Comparison of ENCODE assay signal across 35 cellular contexts in the genomic region with DNA sequence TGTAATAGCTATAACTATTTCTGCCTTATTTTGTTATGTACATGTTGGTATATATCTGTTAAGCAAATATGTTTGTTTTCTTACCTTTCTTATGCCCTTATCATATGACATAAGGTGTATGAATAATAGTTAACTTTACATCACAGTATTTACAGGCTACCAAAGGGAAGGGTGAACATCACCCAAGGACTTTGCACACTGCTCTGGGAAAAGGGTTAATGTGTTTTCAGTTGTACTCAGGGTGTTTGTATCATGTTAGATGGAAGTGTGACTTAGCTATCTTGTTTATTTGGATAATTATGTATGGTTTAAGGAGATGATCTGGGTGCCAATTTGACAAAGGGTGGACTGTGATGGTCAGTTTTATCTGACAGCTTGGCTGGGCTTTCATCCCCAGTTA.
"Had no signal": no experiment of that assay in that cellular context is flagged by ENCODE, and none has a peak within 500 bp of the region (broad histone marks: within the 10 kb centered on the region; RNA-seq: fewer than 3 reads in every experiment).

No MANE protein-coding gene starts in this region.

- H3K9me3 Mint-ChIP-seq: natural killer cell treated with Interleukin-12 subunit alpha and Interleukin-12 subunit beta and Interleukin-15 and Interleukin-18, amount 100 ng/mL, for 72 hours; nephron progenitor cell; stimulated activated memory B cell treated with anti-CD40 and anti-IgM and Interleukin-4, amounts not matched to agents 10 μg/mL and 1 μg/mL and 100 μg/mL, for 72 hours; stimulated activated naive CD8-positive, alpha-beta T cell treated with anti-CD3 and anti-CD28 coated beads, Interleukin-15, amount 100 ng/mL, for 72 hours; type B pancreatic cell had no signal

- H3K27ac Mint-ChIP-seq: naive B cell; naive thymus-derived CD8-positive, alpha-beta T cell; natural killer cell treated with Interleukin-12 subunit alpha and Interleukin-12 subunit beta and Interleukin-15 and Interleukin-18, amount 100 ng/mL, for 72 hours; nephron progenitor cell; progenitor cell of endocrine pancreas; stimulated activated memory B cell treated with anti-CD40 and anti-IgM and Interleukin-4, amounts not matched to agents 10 μg/mL and 1 μg/mL and 100 μg/mL, for 72 hours; stimulated activated naive CD8-positive, alpha-beta T cell treated with anti-CD3 and anti-CD28 coated beads, Interleukin-15, amount 100 ng/mL, for 72 hours; type B pancreatic cell had no signal

- H3K4me1 Mint-ChIP-seq: naive B cell; stimulated activated memory B cell treated with anti-CD40 and anti-IgM and Interleukin-4, amounts not matched to agents 10 μg/mL and 1 μg/mL and 100 μg/mL, for 72 hours had no signal

- H3K36me3 Mint-ChIP-seq: natural killer cell treated with Interleukin-12 subunit alpha and Interleukin-12 subunit beta and Interleukin-15 and Interleukin-18, amount 100 ng/mL, for 72 hours; stimulated activated memory B cell treated with anti-CD40 and anti-IgM and Interleukin-4, amounts not matched to agents 10 μg/mL and 1 μg/mL and 100 μg/mL, for 72 hours; type B pancreatic cell had no signal

- H3K9me3 ChIP-seq: neutrophil, ovary, psoas muscle, right lobe of liver, suprapubic skin, testis, transverse colon, upper lobe of right lung, vagina had no signal

- DNase-seq: naive B cell; naive thymus-derived CD8-positive, alpha-beta T cell; nephron progenitor cell; nucleus accumbens; posterior cingulate gyrus; psoas muscle; right cardiac atrium; right lobe of liver; sigmoid colon; spleen; stimulated activated CD4-positive, alpha-beta T cell treated with anti-CD3 and anti-CD28 coated beads, Interleukin-12 subunit alpha, Interleukin-12 subunit beta, amount 100 ng/mL, for 4 hours; stimulated activated CD4-positive, alpha-beta T cell treated with anti-CD3 and anti-CD28 coated beads, Interleukin-1b, Interleukin-23, amount 100 ng/mL, for 48 hours; stimulated activated CD4-positive, alpha-beta T cell treated with anti-CD3 and anti-CD28 coated beads, Interleukin-4, amount 100 ng/mL, for 1 hour; stimulated activated CD4-positive, alpha-beta T cell treated with anti-CD3 and anti-CD28 coated beads, Interleukin-4, amount 100 ng/mL, for 4 hours; stimulated activated CD8-positive, alpha-beta memory T cell treated with anti-CD3 and anti-CD28 coated beads, Interleukin-4, amount 100 ng/mL, for 48 hours; stimulated activated naive CD4-positive, alpha-beta T cell; stimulated activated naive CD8-positive, alpha-beta T cell treated with anti-CD3 and anti-CD28 coated beads, Interleukin-15, amount 100 ng/mL, for 72 hours; stimulated activated naive CD8-positive, alpha-beta T cell treated with anti-CD3 and anti-CD28 coated beads, Interleukin-15, Interleukin-2, amounts not matched to agents 100 U/mL and 50 U/mL, for 24 hours; substantia nigra; testis; tibial artery; transverse colon; upper lobe of right lung had no signal

- FAIRE-seq: urothelium cell line had no signal

- H3K4me3 ChIP-seq: ovary, psoas muscle, right lobe of liver, sigmoid colon, smooth muscle cell, spleen, suprapubic skin, testis, tibial artery, transverse colon, upper lobe of right lung, vagina had no signal

- H3K9ac ChIP-seq: parathyroid adenoma had no signal

- ATAC-seq: naive thymus-derived CD8-positive, alpha-beta T cell; natural killer cell treated with Interleukin-12 subunit alpha and Interleukin-12 subunit beta and Interleukin-15 and Interleukin-18, amount 100 ng/mL, for 72 hours; psoas muscle; right cardiac atrium; right lobe of liver; stimulated activated memory B cell treated with anti-CD40 and anti-IgM and Interleukin-4, amounts not matched to agents 10 μg/mL and 1 μg/mL and 100 μg/mL, for 72 hours; stimulated activated naive CD8-positive, alpha-beta T cell treated with anti-CD3 and anti-CD28 coated beads, Interleukin-15, amount 100 ng/mL, for 72 hours; stimulated activated naive CD8-positive, alpha-beta T cell treated with anti-CD3 and anti-CD28 coated beads, Interleukin-15, Interleukin-2, amounts not matched to agents 100 U/mL and 50 U/mL, for 24 hours; upper lobe of right lung had no signal

- H3K79me2 ChIP-seq: parathyroid adenoma had no signal

- H2AFZ ChIP-seq: parathyroid adenoma had no signal

- H3K4me1 ChIP-seq: parathyroid adenoma, psoas muscle, right lobe of liver, sigmoid colon, spleen, testis, tibial artery, vagina had no signal

- H3K27me3 Mint-ChIP-seq: type B pancreatic cell had no signal

- H3K4me2 ChIP-seq: smooth muscle cell had no signal

- H3K27me3 ChIP-seq: neutrophil, ovary, right lobe of liver, sigmoid colon, spleen, suprapubic skin, testis, transverse colon, upper lobe of right lung, vagina had no signal

- H3K4me3 Mint-ChIP-seq: naive B cell; naive thymus-derived CD8-positive, alpha-beta T cell; natural killer cell treated with Interleukin-12 subunit alpha and Interleukin-12 subunit beta and Interleukin-15 and Interleukin-18, amount 100 ng/mL, for 72 hours; nephron progenitor cell; neural crest cell; stimulated activated memory B cell treated with anti-CD40 and anti-IgM and Interleukin-4, amounts not matched to agents 10 μg/mL and 1 μg/mL and 100 μg/mL, for 72 hours; stimulated activated naive CD8-positive, alpha-beta T cell treated with anti-CD3 and anti-CD28 coated beads, Interleukin-15, amount 100 ng/mL, for 72 hours; type B pancreatic cell had no signal

- H3K27ac ChIP-seq: neutrophil, ovary, parathyroid adenoma, psoas muscle, right lobe of liver, sigmoid colon, spleen, suprapubic skin, testis, tibial artery, transverse colon, upper lobe of right lung, vagina had no signal

- H3K36me3 ChIP-seq: neutrophil, ovary, right lobe of liver, sigmoid colon, spleen, suprapubic skin, tibial artery, transverse colon, upper lobe of right lung, vagina had no signal
